In the genomic region with DNA sequence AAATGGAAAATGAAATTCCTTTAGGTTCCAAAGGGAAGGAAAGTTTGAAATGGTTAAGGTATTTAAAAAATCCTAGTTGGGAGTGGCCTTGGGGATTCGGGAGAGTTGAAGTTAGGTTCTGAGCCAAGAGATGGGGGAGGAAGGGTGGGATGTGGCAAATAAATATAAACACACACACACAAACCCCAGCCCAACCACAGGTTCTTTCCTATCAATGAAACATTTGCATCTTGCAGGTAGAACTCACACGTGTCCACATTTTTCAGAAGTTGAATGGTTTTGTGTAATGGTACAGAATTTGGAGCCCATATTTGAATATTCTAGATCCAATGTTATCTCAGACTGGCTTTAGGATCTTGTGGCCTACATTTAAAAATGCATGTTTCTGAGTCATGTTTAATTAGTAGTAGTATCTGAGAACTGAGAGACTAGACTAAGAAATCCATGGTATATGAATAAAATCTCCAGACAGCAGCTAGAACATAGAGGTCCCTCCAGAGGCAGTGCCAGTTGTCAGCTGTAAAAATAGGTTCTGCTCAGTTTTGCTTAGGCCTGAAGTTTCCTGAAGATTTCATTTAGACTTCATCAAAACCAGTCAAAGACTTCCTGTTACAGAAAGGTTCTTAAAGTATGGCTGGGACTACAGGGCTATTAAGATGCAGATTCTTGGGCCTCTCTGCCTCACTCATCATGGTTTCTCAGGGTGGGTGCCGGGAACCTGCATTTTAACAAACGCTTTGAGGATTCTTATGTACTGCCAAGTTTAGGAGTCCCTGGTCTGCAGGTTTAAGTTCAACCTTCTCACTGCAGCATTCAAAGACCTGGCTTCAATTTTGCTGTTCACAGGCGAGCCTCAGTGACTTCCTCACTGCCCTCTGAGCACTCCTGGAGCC, we compare ENCODE assay signal across 12 cellular contexts. TPM values are rescaled to one million over a fixed set of nuclear protein-coding genes. Genes with fewer than 3 reads are reported as not detected.
A peak's percentile ranks its signal among the peaks of the same experiment; 100 is the strongest.
DNase-seq lines count a peak whose midpoint lies in the region; ATAC-seq and TF ChIP-seq lines count a peak whose summit lies in the region.
"Had no signal": no experiment of that assay in that cellular context is flagged by ENCODE, and none has a peak within 500 bp of the region (broad histone marks: within the 10 kb centered on the region; RNA-seq: fewer than 3 reads in every experiment).

No MANE protein-coding gene starts in this region.

- no peaks in the 10 kb centered on the region for H3K9me2 ChIP-seq in DOHH2 (replicated peaks; ENCODE audit: control insufficient read depth, low read length)

- TF ChIP-seq CTCF in DOHH2 (IDR thresholded peaks at IDR 0.05; ENCODE audit: low read depth, low read length, poor library complexity, severe bottlenecking) (no peak), mammary epithelial cell (conservative IDR thresholded peaks at IDR 0.05 in 1 of 2, IDR thresholded peaks at IDR 0.05 in 1 of 2; ENCODE audit: extremely low read depth in 1 of 2, insufficient read depth in 1 of 2, low read depth in 1 of 2, low read length in 2 of 2) (no peak)

- no peaks in the 10 kb centered on the region for H3K9me3 Mint-ChIP-seq in activated CD8-positive, alpha-beta T cell treated with anti-CD3 and anti-CD28 coated beads, Interleukin-2, amount 10 ng/mL, durations not matched to agents 7 days and 5 days (ENCODE audit: insufficient read depth)
- H3K9me3 Mint-ChIP-seq in naive thymus-derived CD4-positive, alpha-beta T cell: peaks cover 0 to 3% (median 0%) of the 10 kb centered on the region in 11 donors

- peaks cover 92% of the 10 kb centered on the region for H3K79me2 ChIP-seq in DOHH2 (ENCODE audit: control insufficient read depth, low read length)
- peaks cover 4% of the 10 kb centered on the region for H3K79me2 ChIP-seq in mammary epithelial cell (ENCODE audit: insufficient read depth, low read length)

- no TSS peak for BruUV-seq in mammary epithelial cell (replicated peaks; lab: Mats Ljungman, UMichigan)

- CTCF ChIA-PET in activated CD8-positive, alpha-beta T cell treated with anti-CD3 and anti-CD28 coated beads, Interleukin-2, amount 10 ng/mL, durations not matched to agents 7 days and 5 days (lab: Charles Lee): interaction anchor here (0.7 to 5.5 kb wide), 11 partner anchors 10 to 139 kb away, joined by 3 to 39 read pairs (median 7); no protein-coding TSS in a partner anchor
- CTCF ChIA-PET in naive thymus-derived CD4-positive, alpha-beta T cell (lab: Charles Lee): interaction anchor here (0.5 to 1.8 kb wide), 5 partner anchors 10 to 138 kb away, joined by 3 to 5 read pairs (median 4); no protein-coding TSS in a partner anchor
- CTCF ChIA-PET in mammary epithelial cell (lab: Charles Lee; ENCODE audit: low non-redundant PET): no interaction called here

- peak overlapping the region; percentile 80 for H3K4me2 ChIP-seq in DOHH2 (ENCODE audit: low read length)
- H3K4me2 ChIP-seq in mammary epithelial cell (ENCODE audit: insufficient read depth, low read depth, low read length): no peak overlapping the region

- H3K27ac ChIP-seq in DOHH2 (ENCODE audit: low read depth, low read length) (peak overlapping the region; percentile 89), mammary epithelial cell (ENCODE audit: insufficient read depth, low read depth, low read length) (no peak overlapping the region)
- H3K27ac ChIP-seq in naive thymus-derived CD4-positive, alpha-beta T cell (ENCODE audit: low read depth, low read length): peak overlapping the region; percentile 75

- peaks cover 4% of the 10 kb centered on the region for H3K27me3 Mint-ChIP-seq in activated CD8-positive, alpha-beta T cell treated with anti-CD3 and anti-CD28 coated beads, Interleukin-2, amount 10 ng/mL, durations not matched to agents 7 days and 5 days (ENCODE audit: low read depth)
- no peaks in the 10 kb centered on the region for H3K27me3 Mint-ChIP-seq in naive thymus-derived CD4-positive, alpha-beta T cell

- H3K36me3 Mint-ChIP-seq in activated CD8-positive, alpha-beta T cell treated with anti-CD3 and anti-CD28 coated beads, Interleukin-2, amount 10 ng/mL, durations not matched to agents 7 days and 5 days (ENCODE audit: low read depth): peaks cover 16% of the 10 kb centered on the region
- peaks cover 6 to 45% (median 31%) of the 10 kb centered on the region in 5 donors for H3K36me3 Mint-ChIP-seq in naive thymus-derived CD4-positive, alpha-beta T cell
- H3K36me3 Mint-ChIP-seq: brain had no signal

- peak overlapping the region; percentile 99 for H3K27ac Mint-ChIP-seq in activated CD8-positive, alpha-beta T cell treated with anti-CD3 and anti-CD28 coated beads, Interleukin-2, amount 10 ng/mL, durations not matched to agents 7 days and 5 days
- peak overlapping the region; percentile 96 to 100 (median 99) for H3K27ac Mint-ChIP-seq in naive thymus-derived CD4-positive, alpha-beta T cell
- H3K27ac Mint-ChIP-seq: brain had no signal

- peaks cover 33% of the 10 kb centered on the region for H3F3A ChIP-seq in DOHH2 (ENCODE audit: control insufficient read depth, insufficient read depth)

- in situ Hi-C loops in mammary epithelial cell (cut with MboI; ENCODE audit: low sequenced_read_pairs in 2 of 2): no loop called here

- no peak for ATAC-seq in activated CD8-positive, alpha-beta T cell treated with anti-CD3 and anti-CD28 coated beads, Interleukin-2, amount 10 ng/mL, durations not matched to agents 7 days and 5 days
- no peak for ATAC-seq in naive thymus-derived CD4-positive, alpha-beta T cell
- ATAC-seq in HG02610 (IDR thresholded peaks at IDR 0.05; ENCODE audit: unreplicated experiment): no peak
- ATAC-seq in GM18867 (IDR thresholded peaks at IDR 0.05; ENCODE audit: unreplicated experiment): no peak

- peaks cover 8% of the 10 kb centered on the region for H4K20me1 ChIP-seq in DOHH2 (ENCODE audit: control insufficient read depth, insufficient read depth, low read depth, low read length)
- H4K20me1 ChIP-seq in mammary epithelial cell (ENCODE audit: insufficient read depth, low read length): no peaks in the 10 kb centered on the region

- intact Hi-C loops in naive thymus-derived CD4-positive, alpha-beta T cell (cut with micrococcal nuclease): loop anchor here (1.0 to 5.0 kb wide), 5 partner anchors 9 to 499 kb away; no protein-coding TSS in a partner anchor
- intact Hi-C loops in mammary epithelial cell (cut with micrococcal nuclease): no loop called here

- H3K9ac ChIP-seq in mammary epithelial cell (ENCODE audit: insufficient read depth, low read length): no peak overlapping the region

- no peak overlapping the region for H2AFZ ChIP-seq in mammary epithelial cell (ENCODE audit: low read depth, low read length)

- peaks cover 64% of the 10 kb centered on the region for H3K36me3 ChIP-seq in DOHH2 (ENCODE audit: control insufficient read depth, low read length)
- H3K36me3 ChIP-seq in naive thymus-derived CD4-positive, alpha-beta T cell (ENCODE audit: control insufficient read depth in 2 of 3, insufficient read depth in 3 of 3, low read length in 3 of 3): peaks cover 0 to 5% (median 0%) of the 10 kb centered on the region in 3 experiments
- H3K36me3 ChIP-seq in mammary epithelial cell (ENCODE audit: insufficient read depth, low read length): no peaks in the 10 kb centered on the region

- WGBS in mammary epithelial cell (ENCODE audit: low coverage, missing lambda C conversion rate): 89% methylated on average over 5 of the region's 5 CpGs

- POLR2A ChIA-PET in activated CD8-positive, alpha-beta T cell treated with anti-CD3 and anti-CD28 coated beads, Interleukin-2, amount 10 ng/mL, durations not matched to agents 7 days and 5 days (lab: Charles Lee): interaction anchor here (0.7 to 2.4 kb wide), 7 partner anchors 10 to 45 kb away, joined by 3 to 18 read pairs (median 4); no protein-coding TSS in a partner anchor
- POLR2A ChIA-PET in naive thymus-derived CD4-positive, alpha-beta T cell (lab: Charles Lee): interaction anchor here (0.7 to 6.3 kb wide), 8 partner anchors 15 to 138 kb away, joined by 3 to 110 read pairs (median 9); a partner anchor contains a TSS

- DNase-seq in KG1 (lab: John Stamatoyannopoulos, UW) (peak; percentile 45), mammary epithelial cell (no peak), NCI-H2196 (lab: John Stamatoyannopoulos, UW; ENCODE audit: unreplicated experiment) (no peak)
- no peak for DNase-seq in activated CD8-positive, alpha-beta T cell treated with anti-CD3 and anti-CD28 coated beads, Interleukin-2, amount 10 ng/mL, durations not matched to agents 7 days and 5 days
- peak in 5 of 9 donors; percentile 34 to 53 (median 44) for DNase-seq in naive thymus-derived CD4-positive, alpha-beta T cell
- DNase-seq: activated CD4-positive, CD25-positive, alpha-beta regulatory T cell treated with anti-CD3 and anti-CD28 coated beads, Interleukin-2, amount 50 U/mL, for 72 hours; DMS79; NCI-H1694 treated with DMSO at 0.1 percent for 48 hours had no signal

- peaks cover 61% of the 10 kb centered on the region for H3K4me1 Mint-ChIP-seq in activated CD8-positive, alpha-beta T cell treated with anti-CD3 and anti-CD28 coated beads, Interleukin-2, amount 10 ng/mL, durations not matched to agents 7 days and 5 days (ENCODE audit: low read depth)
- H3K4me1 Mint-ChIP-seq in naive thymus-derived CD4-positive, alpha-beta T cell: peaks cover 79 to 99% (median 95%) of the 10 kb centered on the region in 7 donors

- H3K27me3 ChIP-seq in DOHH2 (ENCODE audit: control insufficient read depth, low read length): no peaks in the 10 kb centered on the region
- no peaks in the 10 kb centered on the region for H3K27me3 ChIP-seq in naive thymus-derived CD4-positive, alpha-beta T cell (ENCODE audit: control insufficient read depth in 2 of 2, insufficient read depth in 2 of 2, low read length in 2 of 2)
- H3K27me3 ChIP-seq in mammary epithelial cell (ENCODE audit: insufficient read depth, low read length): no peaks in the 10 kb centered on the region

- H3K9me3 ChIP-seq in DOHH2 (ENCODE audit: control insufficient read depth, insufficient read depth, low read length) (no peaks in the 10 kb centered on the region), mammary epithelial cell (replicated peaks; ENCODE audit: insufficient read depth, low read length) (no peaks in the 10 kb centered on the region)
- H3K9me3 ChIP-seq in naive thymus-derived CD4-positive, alpha-beta T cell (ENCODE audit: control insufficient read depth in 2 of 3, low read length in 3 of 3): no peaks in the 10 kb centered on the region

- dilution Hi-C loops in mammary epithelial cell (cut with HindIII; ENCODE audit: low sequenced_read_pairs): no loop called here

- peaks cover 98% of the 10 kb centered on the region for H3K4me1 ChIP-seq in DOHH2 (ENCODE audit: control insufficient read depth, low read length)
- H3K4me1 ChIP-seq in naive thymus-derived CD4-positive, alpha-beta T cell (ENCODE audit: control insufficient read depth in 2 of 2, insufficient read depth in 2 of 2, low read length in 2 of 2): peaks cover 68 to 85% of the 10 kb centered on the region in 2 donors
- no peaks in the 10 kb centered on the region for H3K4me1 ChIP-seq in mammary epithelial cell (ENCODE audit: insufficient read depth, low read length)

- H3K4me3 Mint-ChIP-seq in activated CD8-positive, alpha-beta T cell treated with anti-CD3 and anti-CD28 coated beads, Interleukin-2, amount 10 ng/mL, durations not matched to agents 7 days and 5 days: peak overlapping the region; percentile 79
- H3K4me3 Mint-ChIP-seq in naive thymus-derived CD4-positive, alpha-beta T cell: peak overlapping the region; percentile 77 to 98 (median 86)

- H3K4me3 ChIP-seq in DOHH2 (ENCODE audit: low read length): peak overlapping the region; percentile 64
- H3K4me3 ChIP-seq in naive thymus-derived CD4-positive, alpha-beta T cell (ENCODE audit: low read length): peak overlapping the region; percentile 41
- H3K4me3 ChIP-seq in mammary epithelial cell (replicated peaks in 1 of 3; ENCODE audit: insufficient read depth in 1 of 3, low read depth in 2 of 3, low read length in 3 of 3): no peak overlapping the region

RNA-seq across cellular contexts. Expression of a gene that starts 21.3 kb away (rescaled TPM):
- 10 to 100 TPM; 10.4 to 10.6 TPM for total RNA-seq in activated CD8-positive, alpha-beta T cell treated with anti-CD3 and anti-CD28 coated beads, Interleukin-2, amount 10 ng/mL, durations not matched to agents 7 days and 5 days
- total RNA-seq in naive thymus-derived CD4-positive, alpha-beta T cell: 100 to 1,000 TPM in 1 of 5 experiments, 10 to 100 TPM in 4; 55.3 to 154 (median 98.5) TPM
- polyA plus RNA-seq in naive thymus-derived CD4-positive, alpha-beta T cell: 10 to 100 TPM; 27.9 to 42.8 TPM
- total RNA-seq in mammary epithelial cell: 100 to 1,000 TPM; 126 to 133 TPM
- 45.8 TPM for polyA plus RNA-seq in mammary epithelial cell
- polyA minus RNA-seq in mammary epithelial cell: 102 TPM

Comparison
In these comparisons a context has a peak if more than half of its experiments do, and no peak if none do; other contexts are left out.
1. H3K4me3 ChIP-seq: peak in DOHH2 (single experiment) and naive thymus-derived CD4-positive, alpha-beta T cell (single experiment); none in mammary epithelial cell (0 of 3).
2. DNase-seq: peak in KG1 (single experiment) and naive thymus-derived CD4-positive, alpha-beta T cell (5 of 9); none in activated CD8-positive, alpha-beta T cell treated with anti-CD3 and anti-CD28 coated beads, Interleukin-2, amount 10 ng/mL, durations not matched to agents 7 days and 5 days (single experiment), mammary epithelial cell (single experiment) and NCI-H2196 (single experiment).
3. RNA of a gene that starts 21.3 kb away (total RNA-seq): 126 to 133 TPM in mammary epithelial cell and 55.3 to 154 TPM in naive thymus-derived CD4-positive, alpha-beta T cell; 10.4 to 10.6 TPM in activated CD8-positive, alpha-beta T cell treated with anti-CD3 and anti-CD28 coated beads, Interleukin-2, amount 10 ng/mL, durations not matched to agents 7 days and 5 days; every median in the first group is over 4 times any median in the second.